Comparison of ENCODE assay signal across 28 cellular contexts in genomic region chr1:107122241-107122640, GRCh38. TPM values are rescaled to one million over a fixed set of nuclear protein-coding genes. Genes with fewer than 3 reads are reported as not detected.
DNase-seq lines count a peak whose midpoint lies in the region; ATAC-seq, FAIRE-seq and TF ChIP-seq lines count a peak whose summit lies in the region.
"Had no signal": no experiment of that assay in that cellular context is flagged by ENCODE, and none has a peak within 500 bp of the region (broad histone marks: within the 10 kb centered on the region; RNA-seq: fewer than 3 reads in every experiment).

No MANE protein-coding gene starts in this region.

- intact Hi-C loops in MCF 10A (cut with micrococcal nuclease) (no loop called here), mammary epithelial cell (cut with micrococcal nuclease) (no loop called here), left colon (cut with DNase I, micrococcal nuclease) (no loop called here)

- H3K4me2 ChIP-seq in mammary epithelial cell (ENCODE audit: insufficient read depth, low read depth, low read length), result no peak overlapping the region
- H3K4me2 ChIP-seq: A549, BLaER1 had no signal

- dilution Hi-C loops in mammary epithelial cell (cut with HindIII; ENCODE audit: low sequenced_read_pairs), result no loop called here

- POLR2A ChIA-PET in MCF 10A (lab: Yijun Ruan, JAX), result interaction anchor here (0.6 kb wide), 1 partner anchor 12 kb away, joined by 3 read pairs; no protein-coding TSS in a partner anchor

- no peaks in the 10 kb centered on the region for H3K79me2 ChIP-seq in mammary epithelial cell (ENCODE audit: insufficient read depth, low read length)

- in situ Hi-C loops in mammary epithelial cell (cut with MboI; ENCODE audit: low sequenced_read_pairs in 2 of 2), result no loop called here

- peak; percentile 43 for FAIRE-seq in bronchial epithelial cell (lab: Jason Lieb, UNC)
- FAIRE-seq: A549, GM12878, GM12892, GM18507 had no signal

- no peaks in the 10 kb centered on the region for H3K4me1 ChIP-seq in mammary epithelial cell (ENCODE audit: insufficient read depth, low read length)
- H3K4me1 ChIP-seq: A549, BE2C, BLaER1 had no signal

- H4K20me1 ChIP-seq in mammary epithelial cell (ENCODE audit: insufficient read depth, low read length), result no peaks in the 10 kb centered on the region
- H4K20me1 ChIP-seq: BLaER1 had no signal

- H3K9me3 Mint-ChIP-seq in MCF 10A (ENCODE audit: unreplicated experiment), result no peaks in the 10 kb centered on the region
- H3K9me3 Mint-ChIP-seq: CD14-positive monocyte; CD4-positive, CD25-positive, alpha-beta regulatory T cell had no signal

- H3K4me3 Mint-ChIP-seq in MCF 10A (ENCODE audit: unreplicated experiment), result no peak overlapping the region
- H3K4me3 Mint-ChIP-seq: CD14-positive monocyte; CD4-positive, alpha-beta memory T cell; CD4-positive, CD25-positive, alpha-beta regulatory T cell; CD8-positive, alpha-beta memory T cell had no signal

- no TSS peak for BruUV-seq in MCF 10A (replicated peaks; lab: Mats Ljungman, UMichigan)
- BruUV-seq in mammary epithelial cell (replicated peaks; lab: Mats Ljungman, UMichigan), result no TSS peak

- H3K36me3 ChIP-seq in mammary epithelial cell (ENCODE audit: insufficient read depth, low read length) (no peaks in the 10 kb centered on the region), bronchial epithelial cell (ENCODE audit: control insufficient read depth, insufficient read depth, low read length) (no peaks in the 10 kb centered on the region)
- H3K36me3 ChIP-seq: BE2C, BLaER1 had no signal

- no peaks in the 10 kb centered on the region for H3K36me3 Mint-ChIP-seq in MCF 10A (ENCODE audit: insufficient read depth, unreplicated experiment)
- H3K36me3 Mint-ChIP-seq: CD14-positive monocyte; CD4-positive, alpha-beta memory T cell; CD4-positive, CD25-positive, alpha-beta regulatory T cell; CD8-positive, alpha-beta memory T cell had no signal

- no peaks in the 10 kb centered on the region for H3K27me3 Mint-ChIP-seq in MCF 10A (ENCODE audit: insufficient read depth, unreplicated experiment)
- H3K27me3 Mint-ChIP-seq: CD4-positive, CD25-positive, alpha-beta regulatory T cell had no signal

- H3K4me3 ChIP-seq in mammary epithelial cell (replicated peaks in 1 of 3; ENCODE audit: insufficient read depth in 1 of 3, low read depth in 2 of 3, low read length in 3 of 3) (no peak overlapping the region), bronchial epithelial cell (ENCODE audit: low read depth, low read length) (no peak overlapping the region)
- H3K4me3 ChIP-seq: A549, BLaER1, GM12878 had no signal

- H3K4me1 Mint-ChIP-seq in MCF 10A (ENCODE audit: insufficient read depth, unreplicated experiment), result peaks cover 13% of the 10 kb centered on the region
- H3K4me1 Mint-ChIP-seq: CD14-positive monocyte; CD4-positive, alpha-beta memory T cell; CD4-positive, CD25-positive, alpha-beta regulatory T cell; CD8-positive, alpha-beta memory T cell had no signal

- H3K27me3 ChIP-seq in mammary epithelial cell (ENCODE audit: insufficient read depth, low read length), result peaks cover 3% of the 10 kb centered on the region
- H3K27me3 ChIP-seq in bronchial epithelial cell (ENCODE audit: control insufficient read depth, insufficient read depth, low read length), result no peaks in the 10 kb centered on the region
- H3K27me3 ChIP-seq: BE2C, BLaER1 had no signal

- H3K27ac ChIP-seq in mammary epithelial cell (ENCODE audit: insufficient read depth, low read depth, low read length), result no peak overlapping the region
- H3K27ac ChIP-seq: 22Rv1, A549, BLaER1 had no signal

- no peak overlapping the region for H3K27ac Mint-ChIP-seq in MCF 10A (ENCODE audit: low read depth, unreplicated experiment)
- H3K27ac Mint-ChIP-seq: CD14-positive monocyte; CD4-positive, alpha-beta memory T cell; CD4-positive, CD25-positive, alpha-beta regulatory T cell; CD8-positive, alpha-beta memory T cell had no signal

- CTCF ChIA-PET in MCF 10A (lab: Yijun Ruan, JAX) (interaction anchor here (1.2 kb wide), 1 partner anchor 20 kb away, joined by 3 read pairs; no protein-coding TSS in a partner anchor), mammary epithelial cell (lab: Charles Lee; ENCODE audit: low non-redundant PET) (no interaction called here)

- H3K9ac ChIP-seq in mammary epithelial cell (ENCODE audit: insufficient read depth, low read length), result no peak overlapping the region
- H3K9ac ChIP-seq: BLaER1 had no signal

- peak; percentile 22 for DNase-seq in MCF 10A (ENCODE audit: unreplicated experiment)
- no peak for DNase-seq in mammary epithelial cell
- DNase-seq in bronchial epithelial cell (ENCODE audit: low read depth), result no peak
- peak; percentile 5 for DNase-seq in fibroblast of gingiva (ENCODE audit: low read depth)
- DNase-seq in left colon, result no peak
- DNase-seq: BE2C; C1 segment of cervical spinal cord; CD4-positive, alpha-beta memory T cell; CD4-positive, CD25-positive, alpha-beta regulatory T cell; CD8-positive, alpha-beta memory T cell; COR-L47; DMS 273 treated with DMSO at 0.1 percent for 48 hours; DMS153; DMS53; DMS79; DND-41; EL; GDM1 had no signal

- no peak overlapping the region for H2AFZ ChIP-seq in mammary epithelial cell (ENCODE audit: low read depth, low read length)

- 76% methylated on average over 3 of the region's 3 CpGs for WGBS in mammary epithelial cell (ENCODE audit: low coverage, missing lambda C conversion rate)

- ATAC-seq in HG03354 (IDR thresholded peaks at IDR 0.05; ENCODE audit: poor library complexity, severe bottlenecking, unreplicated experiment), result no peak
- ATAC-seq in HG02798 (IDR thresholded peaks at IDR 0.05; ENCODE audit: poor library complexity, unreplicated experiment), result no peak
- ATAC-seq in left colon, result no peak
- ATAC-seq: A549, GM12878 had no signal

- TF ChIP-seq CTCF in MCF 10A (IDR thresholded peaks at IDR 0.05; ENCODE audit: unreplicated experiment) (no peak), mammary epithelial cell (conservative IDR thresholded peaks at IDR 0.05 in 1 of 2, IDR thresholded peaks at IDR 0.05 in 1 of 2; ENCODE audit: extremely low read depth in 1 of 2, insufficient read depth in 1 of 2, low read depth in 1 of 2, low read length in 2 of 2) (no peak), bronchial epithelial cell (IDR thresholded peaks at IDR 0.05; ENCODE audit: insufficient read depth, low read length, severe bottlenecking) (no peak)

- no peaks in the 10 kb centered on the region for H3K9me3 ChIP-seq in mammary epithelial cell (replicated peaks; ENCODE audit: insufficient read depth, low read length)
- H3K9me3 ChIP-seq: A549, BE2C, BLaER1 had no signal

RNA-seq across cellular contexts. Expression of gene NTNG1, which starts 18.6 kb away (rescaled TPM):
- 0.44 TPM in 1 of 2 replicates, not detected in the other for total RNA-seq in MCF 10A (2022)
- 1 to 10 TPM; 1.2 to 6.1 TPM for total RNA-seq in mammary epithelial cell
- polyA plus RNA-seq in mammary epithelial cell, result 1.7 TPM
- 4.7 TPM for polyA minus RNA-seq in mammary epithelial cell
- 2.4 and 5.4 TPM in 2 replicates for total RNA-seq in bronchial epithelial cell
- 1 to 10 TPM in 1 of 2 donors, under 1 TPM in 1; 0.09 to 1.2 TPM for total RNA-seq in left colon
- total RNA-seq: A172; CD4-positive, alpha-beta memory T cell; CD4-positive, CD25-positive, alpha-beta regulatory T cell; CD8-positive, alpha-beta memory T cell had no signal
- polyA plus RNA-seq: A549; CD14-positive monocyte; CD4-positive, alpha-beta memory T cell; CD4-positive, CD25-positive, alpha-beta regulatory T cell; CD8-positive, alpha-beta memory T cell had no signal

Comparison
In these comparisons a context has a peak if more than half of its experiments do, and no peak if none do; other contexts are left out.
1. DNase-seq: peak in MCF 10A (single experiment) and fibroblast of gingiva (single experiment); none in mammary epithelial cell (single experiment), bronchial epithelial cell (single experiment) and left colon (0 of 2).